Comparison of ENCODE assay signal across 15 cellular contexts in the genomic region with DNA sequence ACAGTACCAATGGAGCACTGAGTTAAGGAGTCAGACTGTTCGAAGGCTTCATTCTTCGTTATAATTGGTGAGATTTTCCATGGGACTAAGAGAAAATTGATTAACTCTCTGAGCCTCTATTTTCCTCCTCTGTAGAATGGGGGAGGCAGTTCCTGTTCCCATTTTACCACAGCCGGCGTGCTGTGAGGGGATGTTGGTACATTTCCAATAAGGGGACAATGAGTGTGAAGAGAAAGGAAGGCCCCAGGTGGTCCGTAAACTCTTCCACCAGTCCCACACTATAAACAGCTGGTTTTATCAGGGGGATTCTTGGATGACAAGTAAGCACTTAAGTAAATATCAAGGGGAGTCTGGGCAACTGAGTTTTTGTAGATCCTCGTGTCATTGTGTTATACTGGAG.
DNase-seq lines count a peak whose midpoint lies in the region; ATAC-seq, FAIRE-seq and TF ChIP-seq lines count a peak whose summit lies in the region.
"Had no signal": no experiment of that assay in that cellular context is flagged by ENCODE, and none has a peak within 500 bp of the region (broad histone marks: within the 10 kb centered on the region; RNA-seq: fewer than 3 reads in every experiment).

No MANE protein-coding gene starts in this region.

- H3K4me3 Mint-ChIP-seq in activated T-cell treated with anti-CD3 and anti-CD28 coated beads, Interleukin-2, amount 50 U/mL, for 72 hours = peak overlapping the region; percentile 63 to 76
- H3K4me3 Mint-ChIP-seq in activated naive CD8-positive, alpha-beta T cell treated with anti-CD3 and anti-CD28 coated beads, Interleukin-2, amount 10 ng/mL, durations not matched to agents 7 days and 5 days = peak overlapping the region; percentile 56
- H3K4me3 Mint-ChIP-seq in stimulated activated memory B cell treated with anti-CD40 and anti-IgM and Interleukin-4, amounts not matched to agents 10 μg/mL and 1 μg/mL and 100 μg/mL, for 72 hours = peak overlapping the region; percentile 69

- peaks cover 32% of the 10 kb centered on the region for H3K36me3 ChIP-seq in Loucy (ENCODE audit: insufficient read depth, low read length)
- H3K36me3 ChIP-seq: HAP-1, ovary had no signal

- peaks cover 100% of the 10 kb centered on the region for H3K79me2 ChIP-seq in Loucy (ENCODE audit: insufficient read depth, low read length)

- H3F3A ChIP-seq in Loucy (ENCODE audit: low read depth) = no peaks in the 10 kb centered on the region

- H3K9me3 Mint-ChIP-seq in activated T-cell treated with anti-CD3 and anti-CD28 coated beads, Interleukin-2, amount 50 U/mL, for 72 hours = no peaks in the 10 kb centered on the region
- H3K9me3 Mint-ChIP-seq in activated naive CD8-positive, alpha-beta T cell treated with anti-CD3 and anti-CD28 coated beads, Interleukin-2, amount 10 ng/mL, durations not matched to agents 7 days and 5 days = no peaks in the 10 kb centered on the region
- H3K9me3 Mint-ChIP-seq in stimulated activated memory B cell treated with anti-CD40 and anti-IgM and Interleukin-4, amounts not matched to agents 10 μg/mL and 1 μg/mL and 100 μg/mL, for 72 hours = no peaks in the 10 kb centered on the region

- no peaks in the 10 kb centered on the region for H3K27me3 ChIP-seq in Loucy (ENCODE audit: insufficient read depth, low read length, poor library complexity, severe bottlenecking)
- H3K27me3 ChIP-seq: ovary had no signal

- peaks cover 0 to 9% of the 10 kb centered on the region in 2 donors for H3K36me3 Mint-ChIP-seq in activated T-cell treated with anti-CD3 and anti-CD28 coated beads, Interleukin-2, amount 50 U/mL, for 72 hours (ENCODE audit: insufficient read depth in 2 of 2)
- no peaks in the 10 kb centered on the region for H3K36me3 Mint-ChIP-seq in activated naive CD8-positive, alpha-beta T cell treated with anti-CD3 and anti-CD28 coated beads, Interleukin-2, amount 10 ng/mL, durations not matched to agents 7 days and 5 days
- peaks cover 8% of the 10 kb centered on the region for H3K36me3 Mint-ChIP-seq in stimulated activated memory B cell treated with anti-CD40 and anti-IgM and Interleukin-4, amounts not matched to agents 10 μg/mL and 1 μg/mL and 100 μg/mL, for 72 hours

- FAIRE-seq in H54 (lab: Jason Lieb, UNC) = no peak
- FAIRE-seq: frontal cortex, small intestine had no signal

- H3K4me1 ChIP-seq in Loucy (ENCODE audit: insufficient read depth, low read length, poor library complexity, severe bottlenecking) = peaks cover 97% of the 10 kb centered on the region

- no peak for TF ChIP-seq POLR2A in H54 (IDR thresholded peaks at IDR 0.05; ENCODE audit: low read depth, low read length)

- ATAC-seq in activated T-cell treated with anti-CD3 and anti-CD28 coated beads, Interleukin-2, amount 50 U/mL, for 72 hours (replicated peaks in 1 of 2) = no peak
- ATAC-seq in activated naive CD8-positive, alpha-beta T cell treated with anti-CD3 and anti-CD28 coated beads, Interleukin-2, amount 10 ng/mL, durations not matched to agents 7 days and 5 days (ENCODE audit: low read depth) = no peak
- ATAC-seq in stimulated activated memory B cell treated with anti-CD40 and anti-IgM and Interleukin-4, amounts not matched to agents 10 μg/mL and 1 μg/mL and 100 μg/mL, for 72 hours = no peak

- no peak for DNase-seq in activated T-cell treated with anti-CD3 and anti-CD28 coated beads, Interleukin-2, amount 50 U/mL, for 72 hours
- DNase-seq in activated T-cell treated with anti-CD3 and anti-CD28 coated beads, Interleukin-2, amount 50 U/mL, for 1 hour = no peak
- no peak for DNase-seq in activated naive CD8-positive, alpha-beta T cell treated with anti-CD3 and anti-CD28 coated beads, Interleukin-2, amount 10 ng/mL, durations not matched to agents 7 days and 5 days
- DNase-seq in caudate nucleus (lab: John Stamatoyannopoulos, UW) = no peak
- DNase-seq in H54 (ENCODE audit: insufficient read length, low spot score) = no peak
- no peak for DNase-seq in amygdala (lab: John Stamatoyannopoulos, UW)
- DNase-seq: activated effector memory CD4-positive, alpha-beta T cell treated with Interleukin-2 at 50 U/mL for 16 hours; NCI-H1048; SK-N-SH; small intestine had no signal

- no peak for TF ChIP-seq CTCF in Loucy (conservative IDR thresholded peaks at IDR 0.05; ENCODE audit: low read length)

- no peaks in the 10 kb centered on the region for H3K9me2 ChIP-seq in Loucy (replicated peaks; ENCODE audit: low read depth, low read length)
- H3K9me2 ChIP-seq: SK-N-SH had no signal

- peak overlapping the region; percentile 77 for H3K4me3 ChIP-seq in Loucy (ENCODE audit: low read length, poor library complexity, severe bottlenecking)
- H3K4me3 ChIP-seq: HAP-1, ovary had no signal

- no peaks in the 10 kb centered on the region for H4K20me1 ChIP-seq in Loucy (ENCODE audit: insufficient read depth, low read length, poor library complexity, severe bottlenecking)

- POLR2A ChIA-PET in activated naive CD8-positive, alpha-beta T cell treated with anti-CD3 and anti-CD28 coated beads, Interleukin-2, amount 10 ng/mL, durations not matched to agents 7 days and 5 days (lab: Charles Lee) = no interaction called here

- no peaks in the 10 kb centered on the region for H3K27me3 Mint-ChIP-seq in activated T-cell treated with anti-CD3 and anti-CD28 coated beads, Interleukin-2, amount 50 U/mL, for 72 hours (ENCODE audit: low read depth)
- H3K27me3 Mint-ChIP-seq in activated naive CD8-positive, alpha-beta T cell treated with anti-CD3 and anti-CD28 coated beads, Interleukin-2, amount 10 ng/mL, durations not matched to agents 7 days and 5 days = no peaks in the 10 kb centered on the region
- peaks cover 18% of the 10 kb centered on the region for H3K27me3 Mint-ChIP-seq in stimulated activated memory B cell treated with anti-CD40 and anti-IgM and Interleukin-4, amounts not matched to agents 10 μg/mL and 1 μg/mL and 100 μg/mL, for 72 hours

- H3K4me2 ChIP-seq in Loucy (ENCODE audit: low read depth, low read length, poor library complexity, severe bottlenecking) = peak overlapping the region; percentile 93
- H3K4me2 ChIP-seq: SK-N-SH had no signal

- H2AFZ ChIP-seq in Loucy (ENCODE audit: low read length) = no peak overlapping the region

- H3K27ac Mint-ChIP-seq in activated T-cell treated with anti-CD3 and anti-CD28 coated beads, Interleukin-2, amount 50 U/mL, for 72 hours = peak overlapping the region; percentile 90
- H3K27ac Mint-ChIP-seq in activated naive CD8-positive, alpha-beta T cell treated with anti-CD3 and anti-CD28 coated beads, Interleukin-2, amount 10 ng/mL, durations not matched to agents 7 days and 5 days = peak overlapping the region; percentile 77
- peak overlapping the region; percentile 98 for H3K27ac Mint-ChIP-seq in stimulated activated memory B cell treated with anti-CD40 and anti-IgM and Interleukin-4, amounts not matched to agents 10 μg/mL and 1 μg/mL and 100 μg/mL, for 72 hours

- H3K27ac ChIP-seq in caudate nucleus (ENCODE audit: low read depth, low read length) = no peak overlapping the region
- H3K27ac ChIP-seq: ovary had no signal

- no peaks in the 10 kb centered on the region for H3K9me3 ChIP-seq in Loucy (ENCODE audit: insufficient read depth, low read depth, low read length)
- H3K9me3 ChIP-seq: HAP-1, ovary, SK-N-SH had no signal

- H3K9ac ChIP-seq in Loucy (ENCODE audit: low read depth, low read length, poor library complexity, severe bottlenecking) = peak overlapping the region; percentile 98
- H3K9ac ChIP-seq: SK-N-SH had no signal

- H3K4me1 Mint-ChIP-seq in activated T-cell treated with anti-CD3 and anti-CD28 coated beads, Interleukin-2, amount 50 U/mL, for 72 hours (ENCODE audit: low read depth) = no peaks in the 10 kb centered on the region
- H3K4me1 Mint-ChIP-seq in activated naive CD8-positive, alpha-beta T cell treated with anti-CD3 and anti-CD28 coated beads, Interleukin-2, amount 10 ng/mL, durations not matched to agents 7 days and 5 days = no peaks in the 10 kb centered on the region
- peaks cover 94% of the 10 kb centered on the region for H3K4me1 Mint-ChIP-seq in stimulated activated memory B cell treated with anti-CD40 and anti-IgM and Interleukin-4, amounts not matched to agents 10 μg/mL and 1 μg/mL and 100 μg/mL, for 72 hours
